Comparison of ENCODE assay signal across 1 cellular context in the genomic region with DNA sequence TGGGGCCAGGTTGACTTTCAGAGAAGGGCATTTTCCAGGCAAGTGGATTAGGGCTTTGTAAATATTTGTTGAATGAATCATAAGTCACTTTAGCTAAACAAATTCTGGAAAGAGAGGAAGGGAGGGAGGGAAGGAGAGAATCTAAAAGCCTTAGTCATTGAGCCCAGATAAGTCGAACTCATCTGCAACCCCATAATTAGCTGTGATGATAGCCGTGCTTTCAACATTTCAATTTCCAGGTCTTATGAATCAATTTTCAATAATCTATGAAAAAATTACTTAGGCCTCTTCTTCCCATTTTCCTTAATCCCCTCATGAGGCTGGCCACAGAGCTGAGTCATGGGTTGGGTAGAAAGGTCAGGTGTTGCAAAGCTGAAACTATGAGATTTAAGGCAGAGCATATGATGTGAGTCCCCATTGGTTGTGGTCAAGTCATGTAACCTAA.
A peak's percentile ranks its signal among the peaks of the same experiment; 100 is the strongest.
TF ChIP-seq lines count a peak whose summit lies in the region.

No MANE protein-coding gene starts in this region.

TF ChIP-seq in HepG2, 621 proteins besides CTCF, POLR2A, EP300 and RAD21 (continued from another document and continues in another):
- TF ChIP-seq, protein P1, sequence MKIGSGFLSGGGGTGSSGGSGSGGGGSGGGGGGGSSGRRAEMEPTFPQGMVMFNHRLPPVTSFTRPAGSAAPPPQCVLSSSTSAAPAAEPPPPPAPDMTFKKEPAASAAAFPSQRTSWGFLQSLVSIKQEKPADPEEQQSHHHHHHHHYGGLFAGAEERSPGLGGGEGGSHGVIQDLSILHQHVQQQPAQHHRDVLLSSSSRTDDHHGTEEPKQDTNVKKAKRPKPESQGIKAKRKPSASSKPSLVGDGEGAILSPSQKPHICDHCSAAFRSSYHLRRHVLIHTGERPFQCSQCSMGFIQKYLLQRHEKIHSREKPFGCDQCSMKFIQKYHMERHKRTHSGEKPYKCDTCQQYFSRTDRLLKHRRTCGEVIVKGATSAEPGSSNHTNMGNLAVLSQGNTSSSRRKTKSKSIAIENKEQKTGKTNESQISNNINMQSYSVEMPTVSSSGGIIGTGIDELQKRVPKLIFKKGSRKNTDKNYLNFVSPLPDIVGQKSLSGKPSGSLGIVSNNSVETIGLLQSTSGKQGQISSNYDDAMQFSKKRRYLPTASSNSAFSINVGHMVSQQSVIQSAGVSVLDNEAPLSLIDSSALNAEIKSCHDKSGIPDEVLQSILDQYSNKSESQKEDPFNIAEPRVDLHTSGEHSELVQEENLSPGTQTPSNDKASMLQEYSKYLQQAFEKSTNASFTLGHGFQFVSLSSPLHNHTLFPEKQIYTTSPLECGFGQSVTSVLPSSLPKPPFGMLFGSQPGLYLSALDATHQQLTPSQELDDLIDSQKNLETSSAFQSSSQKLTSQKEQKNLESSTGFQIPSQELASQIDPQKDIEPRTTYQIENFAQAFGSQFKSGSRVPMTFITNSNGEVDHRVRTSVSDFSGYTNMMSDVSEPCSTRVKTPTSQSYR (CRISPR knock-in tag; IDR thresholded peaks at IDR 0.05; ENCODE audit: borderline replicate concordance), result no peak
- TF ChIP-seq ZNF333 (CRISPR knock-in tag; IDR thresholded peaks at IDR 0.05; ENCODE audit: borderline replicate concordance) (no peak), RXRA (CRISPR knock-in tag; IDR thresholded peaks at IDR 0.05) (no peak; the same call in 1 of the 2 replicates), NKX3-1 (CRISPR knock-in tag; IDR thresholded peaks at IDR 0.05) (0 out of 2 replicates have a peak, but pooled peaks have one; percentile 12), DNMT3B (CRISPR knock-in tag; conservative IDR thresholded peaks at IDR 0.05) (no peak; the same call in 1 of the 2 replicates), NR2F6 (IDR thresholded peaks at IDR 0.05) (peak; percentile 85), NR2F6 (CRISPR knock-in tag; IDR thresholded peaks at IDR 0.05) (peak; percentile 77), MIER3 (CRISPR knock-in tag; IDR thresholded peaks at IDR 0.05; ENCODE audit: borderline replicate concordance) (peak; percentile 28; the same call in 1 of the 2 replicates), ZNF354B (CRISPR knock-in tag; IDR thresholded peaks at IDR 0.05) (no peak), KLF11 (CRISPR knock-in tag; IDR thresholded peaks at IDR 0.05) (0 out of 2 replicates have a peak, but pooled peaks have one; percentile 55), JARID2 (CRISPR knock-in tag; IDR thresholded peaks at IDR 0.05; ENCODE audit: insufficient replicate concordance) (no peak), ZNF652 (CRISPR knock-in tag; IDR thresholded peaks at IDR 0.05; ENCODE audit: borderline replicate concordance, low read depth) (peak; percentile 23; the same call in 1 of the 2 replicates), RFXAP (CRISPR knock-in tag; IDR thresholded peaks at IDR 0.05; ENCODE audit: borderline replicate concordance) (no peak), NFYC (CRISPR knock-in tag; IDR thresholded peaks at IDR 0.05) (no peak), ZNF432 (CRISPR knock-in tag; IDR thresholded peaks at IDR 0.05; ENCODE audit: borderline replicate concordance) (no peak), RCOR2 (CRISPR knock-in tag; IDR thresholded peaks at IDR 0.05) (peak; percentile 79; the same call in 1 of the 2 replicates), SAP130 (CRISPR knock-in tag; IDR thresholded peaks at IDR 0.05; ENCODE audit: low read depth) (peak; percentile 70; the same call in 1 of the 2 replicates), ZNF263 (CRISPR knock-in tag; IDR thresholded peaks at IDR 0.05) (no peak), POLR2AphosphoS2 (IDR thresholded peaks at IDR 0.05; ENCODE audit: low read depth, low read length) (no peak), MAZ (IDR thresholded peaks at IDR 0.05; ENCODE audit: borderline replicate concordance, low read depth, low read length) (peak; percentile 65; the same call in 1 of the 2 replicates), MAZ (CRISPR knock-in tag; IDR thresholded peaks at IDR 0.05; ENCODE audit: low read depth) (no peak), KLF16 (CRISPR knock-in tag; IDR thresholded peaks at IDR 0.05) (peak in 1 of 2 experiments; percentile 75; a peak in 1 of 4 replicates), ZFYVE20 (CRISPR knock-in tag; IDR thresholded peaks at IDR 0.05; ENCODE audit: borderline replicate concordance, low read depth) (no peak), ZMYM4 (CRISPR knock-in tag; IDR thresholded peaks at IDR 0.05) (peak; percentile 73), CEBPB (IDR thresholded peaks at IDR 0.05; ENCODE audit: borderline replicate concordance, low read depth, low read length) (peak; percentile 80; the same call in 1 of the 2 replicates)
- TF ChIP-seq, protein P2, sequence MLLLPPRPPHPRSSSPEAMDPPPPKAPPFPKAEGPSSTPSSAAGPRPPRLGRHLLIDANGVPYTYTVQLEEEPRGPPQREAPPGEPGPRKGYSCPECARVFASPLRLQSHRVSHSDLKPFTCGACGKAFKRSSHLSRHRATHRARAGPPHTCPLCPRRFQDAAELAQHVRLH (CRISPR knock-in tag; IDR thresholded peaks at IDR 0.05; ENCODE audit: borderline replicate concordance, low read depth), result peak; percentile 65; the same call in 1 of the 2 replicates
- TF ChIP-seq, protein P3, sequence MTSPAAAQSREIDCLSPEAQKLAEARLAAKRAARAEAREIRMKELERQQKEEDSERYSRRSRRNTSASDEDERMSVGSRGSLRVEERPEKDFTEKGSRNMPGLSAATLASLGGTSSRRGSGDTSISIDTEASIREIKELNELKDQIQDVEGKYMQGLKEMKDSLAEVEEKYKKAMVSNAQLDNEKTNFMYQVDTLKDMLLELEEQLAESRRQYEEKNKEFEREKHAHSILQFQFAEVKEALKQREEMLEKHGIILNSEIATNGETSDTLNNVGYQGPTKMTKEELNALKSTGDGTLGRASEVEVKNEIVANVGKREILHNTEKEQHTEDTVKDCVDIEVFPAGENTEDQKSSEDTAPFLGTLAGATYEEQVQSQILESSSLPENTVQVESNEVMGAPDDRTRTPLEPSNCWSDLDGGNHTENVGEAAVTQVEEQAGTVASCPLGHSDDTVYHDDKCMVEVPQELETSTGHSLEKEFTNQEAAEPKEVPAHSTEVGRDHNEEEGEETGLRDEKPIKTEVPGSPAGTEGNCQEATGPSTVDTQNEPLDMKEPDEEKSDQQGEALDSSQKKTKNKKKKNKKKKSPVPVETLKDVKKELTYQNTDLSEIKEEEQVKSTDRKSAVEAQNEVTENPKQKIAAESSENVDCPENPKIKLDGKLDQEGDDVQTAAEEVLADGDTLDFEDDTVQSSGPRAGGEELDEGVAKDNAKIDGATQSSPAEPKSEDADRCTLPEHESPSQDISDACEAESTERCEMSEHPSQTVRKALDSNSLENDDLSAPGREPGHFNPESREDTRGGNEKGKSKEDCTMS (CRISPR knock-in tag; conservative IDR thresholded peaks at IDR 0.05), result no peak
- TF ChIP-seq, protein P4, sequence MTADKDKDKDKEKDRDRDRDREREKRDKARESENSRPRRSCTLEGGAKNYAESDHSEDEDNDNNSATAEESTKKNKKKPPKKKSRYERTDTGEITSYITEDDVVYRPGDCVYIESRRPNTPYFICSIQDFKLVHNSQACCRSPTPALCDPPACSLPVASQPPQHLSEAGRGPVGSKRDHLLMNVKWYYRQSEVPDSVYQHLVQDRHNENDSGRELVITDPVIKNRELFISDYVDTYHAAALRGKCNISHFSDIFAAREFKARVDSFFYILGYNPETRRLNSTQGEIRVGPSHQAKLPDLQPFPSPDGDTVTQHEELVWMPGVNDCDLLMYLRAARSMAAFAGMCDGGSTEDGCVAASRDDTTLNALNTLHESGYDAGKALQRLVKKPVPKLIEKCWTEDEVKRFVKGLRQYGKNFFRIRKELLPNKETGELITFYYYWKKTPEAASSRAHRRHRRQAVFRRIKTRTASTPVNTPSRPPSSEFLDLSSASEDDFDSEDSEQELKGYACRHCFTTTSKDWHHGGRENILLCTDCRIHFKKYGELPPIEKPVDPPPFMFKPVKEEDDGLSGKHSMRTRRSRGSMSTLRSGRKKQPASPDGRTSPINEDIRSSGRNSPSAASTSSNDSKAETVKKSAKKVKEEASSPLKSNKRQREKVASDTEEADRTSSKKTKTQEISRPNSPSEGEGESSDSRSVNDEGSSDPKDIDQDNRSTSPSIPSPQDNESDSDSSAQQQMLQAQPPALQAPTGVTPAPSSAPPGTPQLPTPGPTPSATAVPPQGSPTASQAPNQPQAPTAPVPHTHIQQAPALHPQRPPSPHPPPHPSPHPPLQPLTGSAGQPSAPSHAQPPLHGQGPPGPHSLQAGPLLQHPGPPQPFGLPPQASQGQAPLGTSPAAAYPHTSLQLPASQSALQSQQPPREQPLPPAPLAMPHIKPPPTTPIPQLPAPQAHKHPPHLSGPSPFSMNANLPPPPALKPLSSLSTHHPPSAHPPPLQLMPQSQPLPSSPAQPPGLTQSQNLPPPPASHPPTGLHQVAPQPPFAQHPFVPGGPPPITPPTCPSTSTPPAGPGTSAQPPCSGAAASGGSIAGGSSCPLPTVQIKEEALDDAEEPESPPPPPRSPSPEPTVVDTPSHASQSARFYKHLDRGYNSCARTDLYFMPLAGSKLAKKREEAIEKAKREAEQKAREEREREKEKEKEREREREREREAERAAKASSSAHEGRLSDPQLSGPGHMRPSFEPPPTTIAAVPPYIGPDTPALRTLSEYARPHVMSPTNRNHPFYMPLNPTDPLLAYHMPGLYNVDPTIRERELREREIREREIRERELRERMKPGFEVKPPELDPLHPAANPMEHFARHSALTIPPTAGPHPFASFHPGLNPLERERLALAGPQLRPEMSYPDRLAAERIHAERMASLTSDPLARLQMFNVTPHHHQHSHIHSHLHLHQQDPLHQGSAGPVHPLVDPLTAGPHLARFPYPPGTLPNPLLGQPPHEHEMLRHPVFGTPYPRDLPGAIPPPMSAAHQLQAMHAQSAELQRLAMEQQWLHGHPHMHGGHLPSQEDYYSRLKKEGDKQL (CRISPR knock-in tag; IDR thresholded peaks at IDR 0.05; ENCODE audit: low read depth), result peak; percentile 78
- TF ChIP-seq, protein P5, sequence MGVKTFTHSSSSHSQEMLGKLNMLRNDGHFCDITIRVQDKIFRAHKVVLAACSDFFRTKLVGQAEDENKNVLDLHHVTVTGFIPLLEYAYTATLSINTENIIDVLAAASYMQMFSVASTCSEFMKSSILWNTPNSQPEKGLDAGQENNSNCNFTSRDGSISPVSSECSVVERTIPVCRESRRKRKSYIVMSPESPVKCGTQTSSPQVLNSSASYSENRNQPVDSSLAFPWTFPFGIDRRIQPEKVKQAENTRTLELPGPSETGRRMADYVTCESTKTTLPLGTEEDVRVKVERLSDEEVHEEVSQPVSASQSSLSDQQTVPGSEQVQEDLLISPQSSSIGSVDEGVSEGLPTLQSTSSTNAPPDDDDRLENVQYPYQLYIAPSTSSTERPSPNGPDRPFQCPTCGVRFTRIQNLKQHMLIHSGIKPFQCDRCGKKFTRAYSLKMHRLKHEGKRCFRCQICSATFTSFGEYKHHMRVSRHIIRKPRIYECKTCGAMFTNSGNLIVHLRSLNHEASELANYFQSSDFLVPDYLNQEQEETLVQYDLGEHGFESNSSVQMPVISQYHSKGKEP (CRISPR knock-in tag; IDR thresholded peaks at IDR 0.05), result no peak
- TF ChIP-seq, protein P6, sequence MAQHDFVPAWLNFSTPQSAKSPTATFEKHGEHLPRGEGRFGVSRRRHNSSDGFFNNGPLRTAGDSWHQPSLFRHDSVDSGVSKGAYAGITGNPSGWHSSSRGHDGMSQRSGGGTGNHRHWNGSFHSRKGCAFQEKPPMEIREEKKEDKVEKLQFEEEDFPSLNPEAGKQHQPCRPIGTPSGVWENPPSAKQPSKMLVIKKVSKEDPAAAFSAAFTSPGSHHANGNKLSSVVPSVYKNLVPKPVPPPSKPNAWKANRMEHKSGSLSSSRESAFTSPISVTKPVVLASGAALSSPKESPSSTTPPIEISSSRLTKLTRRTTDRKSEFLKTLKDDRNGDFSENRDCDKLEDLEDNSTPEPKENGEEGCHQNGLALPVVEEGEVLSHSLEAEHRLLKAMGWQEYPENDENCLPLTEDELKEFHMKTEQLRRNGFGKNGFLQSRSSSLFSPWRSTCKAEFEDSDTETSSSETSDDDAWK (CRISPR knock-in tag; IDR thresholded peaks at IDR 0.05), result no peak
- TF ChIP-seq, protein P7, sequence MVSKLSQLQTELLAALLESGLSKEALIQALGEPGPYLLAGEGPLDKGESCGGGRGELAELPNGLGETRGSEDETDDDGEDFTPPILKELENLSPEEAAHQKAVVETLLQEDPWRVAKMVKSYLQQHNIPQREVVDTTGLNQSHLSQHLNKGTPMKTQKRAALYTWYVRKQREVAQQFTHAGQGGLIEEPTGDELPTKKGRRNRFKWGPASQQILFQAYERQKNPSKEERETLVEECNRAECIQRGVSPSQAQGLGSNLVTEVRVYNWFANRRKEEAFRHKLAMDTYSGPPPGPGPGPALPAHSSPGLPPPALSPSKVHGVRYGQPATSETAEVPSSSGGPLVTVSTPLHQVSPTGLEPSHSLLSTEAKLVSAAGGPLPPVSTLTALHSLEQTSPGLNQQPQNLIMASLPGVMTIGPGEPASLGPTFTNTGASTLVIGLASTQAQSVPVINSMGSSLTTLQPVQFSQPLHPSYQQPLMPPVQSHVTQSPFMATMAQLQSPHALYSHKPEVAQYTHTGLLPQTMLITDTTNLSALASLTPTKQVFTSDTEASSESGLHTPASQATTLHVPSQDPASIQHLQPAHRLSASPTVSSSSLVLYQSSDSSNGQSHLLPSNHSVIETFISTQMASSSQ (IDR thresholded peaks at IDR 0.05; ENCODE audit: low read depth), result peak; percentile 52; the same call in 1 of the 2 replicates
- TF ChIP-seq, protein P7 (CRISPR knock-in tag; IDR thresholded peaks at IDR 0.05; ENCODE audit: borderline replicate concordance), result peak; percentile 77; the same call in 1 of the 2 replicates
